Comparison of ENCODE assay signal across 16 cellular contexts in genomic region chrX:43741843-43742573, GRCh38.
A peak's percentile ranks its signal among the peaks of the same experiment; 100 is the strongest.
DNase-seq lines count a peak whose midpoint lies in the region; ATAC-seq, FAIRE-seq and TF ChIP-seq lines count a peak whose summit lies in the region.
"Had no signal": no experiment of that assay in that cellular context is flagged by ENCODE, and none has a peak within 500 bp of the region (broad histone marks: within the 10 kb centered on the region; RNA-seq: fewer than 3 reads in every experiment).

No MANE protein-coding gene starts in this region.

- 37 to 57% methylated on average over 5 to 6 of the region's 7 CpGs for WGBS in gastroesophageal sphincter (ENCODE audit: low coverage in 1 of 2), 2 donors
- WGBS in pancreas, 2 donors, result 52 to 70% methylated on average over 7 of the region's 7 CpGs

- DNase-seq in GM19239 (ENCODE audit: insufficient read length, low spot score) (no peak), astrocyte (ENCODE audit: low read depth) (peak; percentile 25), pancreas (no peak), SHP77 (lab: John Stamatoyannopoulos, UW) (no peak), ecto neural progenitor cell (ENCODE audit: low spot score) (no peak), A172 (ENCODE audit: low spot score) (no peak)
- DNase-seq: activated CD4-positive, alpha-beta memory T cell treated with anti-CD3 and anti-CD28 coated beads, Interleukin-2, amount 10 ng/mL, durations not matched to agents 7 days and 5 days; activated naive CD4-positive, alpha-beta T cell treated with Interleukin-2 at 50 U/mL for 16 hours; C1 segment of cervical spinal cord; stimulated activated CD4-positive, alpha-beta T cell treated with anti-CD3 and anti-CD28 coated beads, Interleukin-4, amount 100 ng/mL, for 1 hour had no signal

- H3K79me2 ChIP-seq in astrocyte (ENCODE audit: insufficient read depth, low read length), result no peaks in the 10 kb centered on the region

- no peaks in the 10 kb centered on the region for H4K20me1 ChIP-seq in astrocyte (ENCODE audit: insufficient read depth, low read length)

- H3K27ac Mint-ChIP-seq in astrocyte (ENCODE audit: unreplicated experiment), result no peak overlapping the region
- H3K27ac Mint-ChIP-seq: activated CD4-positive, alpha-beta memory T cell treated with anti-CD3 and anti-CD28 coated beads, Interleukin-2, amount 10 ng/mL, durations not matched to agents 7 days and 5 days; stimulated activated naive CD8-positive, alpha-beta T cell treated with anti-CD3 and anti-CD28 coated beads, Interleukin-15, Interleukin-2, amounts not matched to agents 100 ng/mL and 50 ng/mL, for 24 hours had no signal

- peak; percentile 67 for ATAC-seq in gastroesophageal sphincter
- peak in 2 of 4 donors; percentile 46 to 53 for ATAC-seq in pancreas
- no peak for ATAC-seq in HG03354 (IDR thresholded peaks at IDR 0.05; ENCODE audit: poor library complexity, severe bottlenecking, unreplicated experiment)

- H3K4me3 ChIP-seq in astrocyte (ENCODE audit: insufficient read depth, low read depth, low read length) (no peak overlapping the region), gastroesophageal sphincter (no peak overlapping the region), pancreas (no peak overlapping the region)
- H3K4me3 ChIP-seq: lung, prostate gland had no signal

- intact Hi-C loops in pancreas (cut with DNase I), result no loop called here

- H3K9me3 Mint-ChIP-seq in astrocyte (ENCODE audit: unreplicated experiment), result no peaks in the 10 kb centered on the region
- H3K9me3 Mint-ChIP-seq: activated CD4-positive, alpha-beta memory T cell treated with anti-CD3 and anti-CD28 coated beads, Interleukin-2, amount 10 ng/mL, durations not matched to agents 7 days and 5 days; stimulated activated naive CD8-positive, alpha-beta T cell treated with anti-CD3 and anti-CD28 coated beads, Interleukin-15, Interleukin-2, amounts not matched to agents 100 ng/mL and 50 ng/mL, for 24 hours had no signal

- H3K4me3 Mint-ChIP-seq in astrocyte (ENCODE audit: unreplicated experiment), result no peak overlapping the region
- H3K4me3 Mint-ChIP-seq: activated CD4-positive, alpha-beta memory T cell treated with anti-CD3 and anti-CD28 coated beads, Interleukin-2, amount 10 ng/mL, durations not matched to agents 7 days and 5 days; stimulated activated naive CD8-positive, alpha-beta T cell treated with anti-CD3 and anti-CD28 coated beads, Interleukin-15, Interleukin-2, amounts not matched to agents 100 ng/mL and 50 ng/mL, for 24 hours had no signal

- H3K27ac ChIP-seq in astrocyte (ENCODE audit: low read depth, low read length) (no peak overlapping the region), gastroesophageal sphincter (peak overlapping the region in 3 of 4 donors; percentile 39 to 56 (median 45)), pancreas (no peak overlapping the region)
- H3K27ac ChIP-seq: prostate gland had no signal

- H3K9ac ChIP-seq in astrocyte (ENCODE audit: low read length), result no peak overlapping the region

- no peak for TF ChIP-seq EP300 in gastroesophageal sphincter (IDR thresholded peaks at IDR 0.05)

- no peak for TF ChIP-seq POLR2A in gastroesophageal sphincter (IDR thresholded peaks at IDR 0.05)

- FAIRE-seq in GM19239 (lab: Jason Lieb, UNC) (peak; percentile 14), astrocyte (lab: Jason Lieb, UNC) (peak; percentile 54), pancreas (lab: Jason Lieb, UNC) (peak; percentile 80)
- FAIRE-seq: colon had no signal

- H3K4me1 ChIP-seq in astrocyte (ENCODE audit: insufficient read depth, low read length) (no peaks in the 10 kb centered on the region), gastroesophageal sphincter (peaks cover 0 to 30% (median 0%) of the 10 kb centered on the region in 3 donors), pancreas (peaks cover 0 to 17% (median 3%) of the 10 kb centered on the region in 3 donors)
- H3K4me1 ChIP-seq: prostate gland had no signal

- H3K27me3 Mint-ChIP-seq in astrocyte (ENCODE audit: low read depth, unreplicated experiment), result no peaks in the 10 kb centered on the region
- H3K27me3 Mint-ChIP-seq: activated CD4-positive, alpha-beta memory T cell treated with anti-CD3 and anti-CD28 coated beads, Interleukin-2, amount 10 ng/mL, durations not matched to agents 7 days and 5 days; stimulated activated naive CD8-positive, alpha-beta T cell treated with anti-CD3 and anti-CD28 coated beads, Interleukin-15, Interleukin-2, amounts not matched to agents 100 ng/mL and 50 ng/mL, for 24 hours had no signal

- no peak overlapping the region for H2AFZ ChIP-seq in astrocyte (ENCODE audit: low read depth, low read length)

- no peaks in the 10 kb centered on the region for H3K4me1 Mint-ChIP-seq in astrocyte (ENCODE audit: low read depth, unreplicated experiment)
- H3K4me1 Mint-ChIP-seq: activated CD4-positive, alpha-beta memory T cell treated with anti-CD3 and anti-CD28 coated beads, Interleukin-2, amount 10 ng/mL, durations not matched to agents 7 days and 5 days had no signal

- no peak overlapping the region for H3K4me2 ChIP-seq in astrocyte (ENCODE audit: low read length)

- no peak for TF ChIP-seq CTCF in astrocyte (IDR thresholded peaks at IDR 0.05; ENCODE audit: insufficient read depth, low read depth, low read length)
- TF ChIP-seq CTCF in gastroesophageal sphincter (IDR thresholded peaks at IDR 0.05), result no peak
- no peak for TF ChIP-seq CTCF in pancreas (IDR thresholded peaks at IDR 0.05)

- H3K9me3 ChIP-seq in astrocyte (ENCODE audit: insufficient read depth, low read depth, low read length) (no peaks in the 10 kb centered on the region), gastroesophageal sphincter (no peaks in the 10 kb centered on the region), pancreas (no peaks in the 10 kb centered on the region)
- H3K9me3 ChIP-seq: prostate gland had no signal

- H3K27me3 ChIP-seq in astrocyte (ENCODE audit: insufficient read depth, low read length) (no peaks in the 10 kb centered on the region), gastroesophageal sphincter (no peaks in the 10 kb centered on the region), pancreas (peaks cover 0 to 5% (median 0%) of the 10 kb centered on the region in 4 donors)

- no peaks in the 10 kb centered on the region for H3K36me3 Mint-ChIP-seq in astrocyte (ENCODE audit: low read depth, unreplicated experiment)

- H3K36me3 ChIP-seq in astrocyte (ENCODE audit: insufficient read depth, low read length), result no peaks in the 10 kb centered on the region
- peaks cover 0 to 66% of the 10 kb centered on the region in 2 donors for H3K36me3 ChIP-seq in gastroesophageal sphincter
- H3K36me3 ChIP-seq in pancreas, result no peaks in the 10 kb centered on the region
- H3K36me3 ChIP-seq: prostate gland had no signal

Comparison
In these comparisons a context has a peak if more than half of its experiments do, and no peak if none do; other contexts are left out.
1. H3K27ac ChIP-seq: peak in gastroesophageal sphincter (3 of 4); none in astrocyte (single experiment) and pancreas (0 of 4).